ENCODE assay signal across 8 cellular contexts in genomic region chr9:131046581-131047202, GRCh38. TPM values are rescaled to one million over a fixed set of nuclear protein-coding genes. Genes with fewer than 3 reads are reported as not detected.
DNase-seq lines count a peak whose midpoint lies in the region; ATAC-seq, FAIRE-seq and TF ChIP-seq lines count a peak whose summit lies in the region.

No MANE protein-coding gene starts in this region.

- intact Hi-C loops in MCF 10A (cut with micrococcal nuclease), result loop anchor here (1.0 to 10.0 kb wide), 3 partner anchors 104 to 342 kb away; no protein-coding TSS in a partner anchor

- no TSS peak for BruUV-seq in MCF 10A (replicated peaks; lab: Mats Ljungman, UMichigan)

- peak; percentile 83 to 96 for ATAC-seq in A549
- ATAC-seq in HG02763 (IDR thresholded peaks at IDR 0.05; ENCODE audit: unreplicated experiment), result no peak

- no peaks in the 10 kb centered on the region for H3K4me1 Mint-ChIP-seq in MCF 10A (ENCODE audit: insufficient read depth, unreplicated experiment)

- CTCF ChIA-PET in A549 (lab: Yijun Ruan, JAX), result interaction anchor here (0.5 to 8.2 kb wide), 80 partner anchors 10 to 1996 kb away, joined by 3 to 146 read pairs (median 4); partner anchors contain the start of genes EXOSC2 and LAMC3
- CTCF ChIA-PET in MCF 10A (lab: Yijun Ruan, JAX), result interaction anchor here (0.5 to 4.0 kb wide), 58 partner anchors 9 to 1277 kb away, joined by 3 to 52 read pairs (median 4); partner anchors contain the start of gene EXOSC2

- H3K4me1 ChIP-seq in A549, result no peaks in the 10 kb centered on the region

- no peaks in the 10 kb centered on the region for H3K27me3 ChIP-seq in WERI-Rb-1 (ENCODE audit: insufficient read depth, low read depth, severe bottlenecking)

- no peaks in the 10 kb centered on the region for H3K36me3 Mint-ChIP-seq in MCF 10A (ENCODE audit: insufficient read depth, unreplicated experiment)

- 16% methylated on average over 31 of the region's 35 CpGs for WGBS in A549 (ENCODE audit: missing lambda C conversion rate)

- peak overlapping the region; percentile 56 for H3K4me2 ChIP-seq in A549

- H3K27ac ChIP-seq in A549, result no peak overlapping the region
- no peak overlapping the region for H3K27ac ChIP-seq in WERI-Rb-1

- no peak for TF ChIP-seq POLR2A in A549 (IDR thresholded peaks at IDR 0.05; ENCODE audit: low read length)

- H3K4me3 Mint-ChIP-seq in MCF 10A (ENCODE audit: unreplicated experiment), result no peak overlapping the region

- H3K9me3 ChIP-seq in A549 (no peaks in the 10 kb centered on the region), WERI-Rb-1 (ENCODE audit: severe bottlenecking) (peaks cover 13% of the 10 kb centered on the region)

- peak; percentile 95 for TF ChIP-seq CTCF in A549 (IDR thresholded peaks at IDR 0.05)
- peak; percentile 99 for TF ChIP-seq CTCF in GM13977 (IDR thresholded peaks at IDR 0.05; ENCODE audit: extremely low read depth, insufficient read depth, missing control alignments)
- TF ChIP-seq CTCF in WERI-Rb-1 (IDR thresholded peaks at IDR 0.05; ENCODE audit: low read depth, low read length), result peak; percentile 93
- TF ChIP-seq CTCF in MCF 10A (IDR thresholded peaks at IDR 0.05; ENCODE audit: unreplicated experiment), result peak; percentile 86

- POLR2A ChIA-PET in A549 (lab: Yijun Ruan, JAX), result no interaction called here
- POLR2A ChIA-PET in MCF 10A (lab: Yijun Ruan, JAX), result interaction anchor here (0.5 to 0.6 kb wide), 2 partner anchors 8 to 272 kb away, joined by 3 read pairs; no protein-coding TSS in a partner anchor

- peak; percentile 89 to 94 for TF ChIP-seq RAD21 in A549 (conservative IDR thresholded peaks at IDR 0.05 in 1 of 2, IDR thresholded peaks at IDR 0.05 in 1 of 2)

- DNase-seq in A549 (ENCODE audit: low read depth in 1 of 2, low spot score in 1 of 2) (peak; percentile 65 to 69), GM13977 (ENCODE audit: low spot score) (peak; percentile 83), NCI-H1930 (lab: John Stamatoyannopoulos, UW) (peak; percentile 43 to 64), WERI-Rb-1 (peak; percentile 77), MCF 10A (ENCODE audit: unreplicated experiment) (peak; percentile 69), islet precursor cell (peak; percentile 83)
- peak; percentile 47 to 62 (median 56) for DNase-seq in stimulated activated CD4-positive, alpha-beta T cell treated with anti-CD3 and anti-CD28 coated beads, Interleukin-1b, Interleukin-23, amount 100 ng/mL, for 24 hours (ENCODE audit: low read depth in 4 of 4, low spot score in 1 of 4)

- no peaks in the 10 kb centered on the region for H3K27me3 Mint-ChIP-seq in MCF 10A (ENCODE audit: insufficient read depth, unreplicated experiment)

- in situ Hi-C loops in GM13977 (cut with MboI; ENCODE audit: low pct_unique_long_range_greater_than_20kb, low sequenced_read_pairs, unreplicated experiment), result loop anchor here (10.0 to 25.0 kb wide), 2 partner anchors 288 to 334 kb away; no protein-coding TSS in a partner anchor

- H3K4me3 ChIP-seq in A549, result no peak overlapping the region
- no peak overlapping the region for H3K4me3 ChIP-seq in WERI-Rb-1 (ENCODE audit: low read depth, low read length)

- H3K27ac Mint-ChIP-seq in MCF 10A (ENCODE audit: low read depth, unreplicated experiment), result no peak overlapping the region

- no peaks in the 10 kb centered on the region for H3K9me3 Mint-ChIP-seq in MCF 10A (ENCODE audit: unreplicated experiment)

- H3K36me3 ChIP-seq in WERI-Rb-1, result no peaks in the 10 kb centered on the region

- TF ChIP-seq EP300 in A549 (IDR thresholded peaks at IDR 0.05), result no peak

- no peak for FAIRE-seq in A549 (lab: Jason Lieb, UNC)

TF ChIP-seq in A549, 52 proteins besides CTCF, POLR2A, EP300 and RAD21:
- TF ChIP-seq SMC3 (IDR thresholded peaks at IDR 0.05) (peak; percentile 86), ZNF302 (CRISPR knock-in tag; IDR thresholded peaks at IDR 0.05) (no peak), TP53 (CRISPR knock-in tag; IDR thresholded peaks at IDR 0.05) (0 out of 2 replicates have a peak, but pooled peaks have one; percentile 16), MAX (IDR thresholded peaks at IDR 0.05) (peak; percentile 63)
TF ChIP-seq in A549: peak in this region for 3.

RNA-seq across cellular contexts. Expression of gene LAMC3, which starts 37.7 kb away (rescaled TPM):
- polyA plus RNA-seq in A549 (2011; rRNA removed) (1.0 TPM in 2 replicates), A549 (2017; fragmentation: RNase III; extraction: RNeasy Plus Mini Kit Qiagen cat#74134 plus additional on column Dnase treatment) (1.5 TPM in 3 replicates)
- polyA plus RNA-seq in A549 (2012; cell fraction: cytosol; rRNA removed), result 2.7 and 3.3 TPM in 2 replicates
- polyA plus RNA-seq in A549 (2012; cell fraction: nucleus; rRNA removed), result 14.3 and 18.2 TPM in 2 replicates
- polyA minus RNA-seq in A549 (2011; rRNA and poly(A)+ RNA removed), result 0.41 and 0.73 TPM in 2 replicates
- total RNA-seq in MCF 10A (2022), result not detected in 2 replicates

RNA-seq across cellular contexts. Expression of gene AIF1L, which starts 49.6 kb away (rescaled TPM):
- 1.7 and 2.8 TPM in 2 replicates for polyA plus RNA-seq in A549 (2011; rRNA removed)
- polyA plus RNA-seq in A549 (2012; cell fraction: cytosol; rRNA removed), result 1.2 and 1.3 TPM in 2 replicates
- 0.55 and 0.84 TPM in 2 replicates for polyA plus RNA-seq in A549 (2012; cell fraction: nucleus; rRNA removed)
- polyA plus RNA-seq in A549 (2017; fragmentation: RNase III; extraction: RNeasy Plus Mini Kit Qiagen cat#74134 plus additional on column Dnase treatment), result 1.6 to 1.8 TPM (median 1.7 TPM) in 3 replicates
- 1.6 and 1.7 TPM in 2 replicates for polyA minus RNA-seq in A549 (2011; rRNA and poly(A)+ RNA removed)
- 2.6 and 4.1 TPM in 2 replicates for total RNA-seq in MCF 10A (2022)
